ENCODE assay signal across 9 cellular contexts in genomic region chr15:69576035-69576526, GRCh38.
DNase-seq lines count a peak whose midpoint lies in the region; ATAC-seq and TF ChIP-seq lines count a peak whose summit lies in the region.
"Had no signal": no experiment of that assay in that cellular context is flagged by ENCODE, and none has a peak within 500 bp of the region (broad histone marks: within the 10 kb centered on the region; RNA-seq: fewer than 3 reads in every experiment).

No MANE protein-coding gene starts in this region.

- H3K4me2 ChIP-seq in H9 (ENCODE audit: insufficient read depth, insufficient read length, low read length), result no peak overlapping the region
- no peak overlapping the region for H3K4me2 ChIP-seq in parathyroid adenoma (ENCODE audit: low read length)

- H3K23ac ChIP-seq in H9 (ENCODE audit: insufficient read length, low read depth, low read length), result no peak overlapping the region

- peaks cover 29 to 36% of the 10 kb centered on the region in 2 experiments for H3K4me1 Mint-ChIP-seq in H9

- H3K36me3 Mint-ChIP-seq in H9 (ENCODE audit: insufficient read depth in 1 of 3, low read depth in 3 of 3), result no peaks in the 10 kb centered on the region; a peak in 2 of 7 replicates

- H4K91ac ChIP-seq in H9 (ENCODE audit: insufficient read length, low read depth, low read length), result no peak overlapping the region

- H3K79me2 ChIP-seq in H9 (ENCODE audit: insufficient read depth, low read length), result no peaks in the 10 kb centered on the region
- H3K79me2 ChIP-seq in parathyroid adenoma, result no peaks in the 10 kb centered on the region

- ATAC-seq in upper lobe of right lung (peak; percentile 90), HG03432 (IDR thresholded peaks at IDR 0.05; ENCODE audit: unreplicated experiment) (no peak)

- H4K8ac ChIP-seq in H9 (replicated peaks; ENCODE audit: insufficient read length, low read depth, low read length), result no peak overlapping the region

- DNase-seq in BE2C, result peak; percentile 65
- DNase-seq in H9, result peak; percentile 51
- peak; percentile 66 to 82 (median 81) for DNase-seq in Peyer's patch
- DNase-seq in activated T-helper 1 cell treated with Interleukin-2 at 50 U/mL for 16 hours (ENCODE audit: low read depth), result peak; percentile 47
- peak in 1 of 2 donors; percentile 46 for DNase-seq in foreskin fibroblast
- peak; percentile 84 for DNase-seq in upper lobe of right lung

- H3K9ac ChIP-seq in H9 (ENCODE audit: extremely low read depth, insufficient read length, low read length) (no peak overlapping the region), parathyroid adenoma (no peak overlapping the region)

- H3K27me3 Mint-ChIP-seq in H9 (ENCODE audit: low read depth), result peaks cover 3% of the 10 kb centered on the region

- H3K14ac ChIP-seq in H9 (ENCODE audit: insufficient read depth, low read length), result no peak overlapping the region

- no peak overlapping the region for H3K56ac ChIP-seq in H9 (ENCODE audit: insufficient read length, low read depth, low read length)

- H3K4ac ChIP-seq in H9 (ENCODE audit: low read depth, low read length), result no peak overlapping the region

- no peak overlapping the region for H2BK15ac ChIP-seq in H9 (ENCODE audit: low read depth, low read length)

- H3K9me3 Mint-ChIP-seq in H9, result no peaks in the 10 kb centered on the region

- TF ChIP-seq CTCF in BE2C (IDR thresholded peaks at IDR 0.05; ENCODE audit: low read depth, low read length), result peak; percentile 79
- TF ChIP-seq CTCF in H9 (conservative IDR thresholded peaks at IDR 0.05), result peak; percentile 71
- TF ChIP-seq CTCF in Peyer's patch (IDR thresholded peaks at IDR 0.05), result peak; percentile 53 to 89 (median 78)
- TF ChIP-seq CTCF in foreskin fibroblast (IDR thresholded peaks at IDR 0.05; ENCODE audit: low read depth, low read length), result peak; percentile 61
- TF ChIP-seq CTCF in parathyroid adenoma (IDR thresholded peaks at IDR 0.05), result peak; percentile 30
- peak; percentile 74 for TF ChIP-seq CTCF in upper lobe of right lung (IDR thresholded peaks at IDR 0.05)

- no peaks in the 10 kb centered on the region for H3K79me1 ChIP-seq in H9 (ENCODE audit: insufficient read depth, low read depth, low read length, poor library complexity, severe bottlenecking)

- H2BK20ac ChIP-seq in H9 (ENCODE audit: low read depth, low read length, poor library complexity, severe bottlenecking), result no peak overlapping the region

- WGBS in H9 (ENCODE audit: extremely low coverage, insufficient read length, low lambda C conversion rate), result no CpG with 5 or more reads among the region's 3 CpGs

- H3K9me3 ChIP-seq in BE2C (no peaks in the 10 kb centered on the region), H9 (ENCODE audit: control insufficient read depth, low read depth, low read length) (no peaks in the 10 kb centered on the region), Peyer's patch (no peaks in the 10 kb centered on the region), parathyroid adenoma (ENCODE audit: control insufficient read depth, low read length) (no peaks in the 10 kb centered on the region), upper lobe of right lung (no peaks in the 10 kb centered on the region)

- no peaks in the 10 kb centered on the region for H3K4me1 ChIP-seq in BE2C
- H3K4me1 ChIP-seq in H9 (ENCODE audit: insufficient read depth, low read length), result no peaks in the 10 kb centered on the region
- peaks cover 8 to 34% (median 13%) of the 10 kb centered on the region in 4 donors for H3K4me1 ChIP-seq in Peyer's patch
- no peaks in the 10 kb centered on the region for H3K4me1 ChIP-seq in parathyroid adenoma
- H3K4me1 ChIP-seq in upper lobe of right lung, result peaks cover 5% of the 10 kb centered on the region

- H4K5ac ChIP-seq in H9 (ENCODE audit: insufficient read length, low read depth, low read length), result no peak overlapping the region

- no peaks in the 10 kb centered on the region for H3K36me3 ChIP-seq in BE2C
- no peaks in the 10 kb centered on the region for H3K36me3 ChIP-seq in Peyer's patch
- H3K36me3 ChIP-seq in parathyroid adenoma (ENCODE audit: control insufficient read depth, insufficient read depth, low read length), result no peaks in the 10 kb centered on the region
- H3K36me3 ChIP-seq in upper lobe of right lung, result no peaks in the 10 kb centered on the region

- no peaks in the 10 kb centered on the region for H3K23me2 ChIP-seq in H9 (ENCODE audit: insufficient read length, low read depth, low read length, poor library complexity, severe bottlenecking)

- H3K4me3 Mint-ChIP-seq in H9, result no peak overlapping the region; a peak in 1 of 5 replicates

- no peaks in the 10 kb centered on the region for H3K27me3 ChIP-seq in BE2C
- no peaks in the 10 kb centered on the region for H3K27me3 ChIP-seq in H9 (ENCODE audit: insufficient read depth, low read length)
- H3K27me3 ChIP-seq in Peyer's patch, result no peaks in the 10 kb centered on the region
- H3K27me3 ChIP-seq in parathyroid adenoma (ENCODE audit: control insufficient read depth, insufficient read depth, low read length), result no peaks in the 10 kb centered on the region
- no peaks in the 10 kb centered on the region for H3K27me3 ChIP-seq in upper lobe of right lung

- H2BK5ac ChIP-seq in H9 (ENCODE audit: insufficient read length, low read length), result no peak overlapping the region

- TF ChIP-seq POLR2A in Peyer's patch (IDR thresholded peaks at IDR 0.05), result no peak

- no peaks in the 10 kb centered on the region for H4K20me1 ChIP-seq in H9 (ENCODE audit: control insufficient read depth, insufficient read depth, insufficient read length)

- no peak overlapping the region for H2AFZ ChIP-seq in H9 (ENCODE audit: low read length)
- H2AFZ ChIP-seq in parathyroid adenoma, result no peak overlapping the region

- intact Hi-C loops in upper lobe of right lung (cut with DNase I), result no loop called here

- no peak overlapping the region for H2BK120ac ChIP-seq in H9 (ENCODE audit: low read depth, low read length, poor library complexity, severe bottlenecking)

- H3K27ac Mint-ChIP-seq in H9, result no peak overlapping the region

- H3K27ac ChIP-seq in H9 (ENCODE audit: insufficient read length, low read depth, low read length) (no peak overlapping the region), Peyer's patch (no peak overlapping the region), parathyroid adenoma (no peak overlapping the region), upper lobe of right lung (no peak overlapping the region)
- H3K27ac ChIP-seq: skin epidermis had no signal

- H3K4me3 ChIP-seq in BE2C (ENCODE audit: low read depth, low read length), result no peak overlapping the region
- H3K4me3 ChIP-seq in Peyer's patch, result no peak overlapping the region
- H3K4me3 ChIP-seq in foreskin fibroblast (ENCODE audit: low read depth in 1 of 2, low read length in 2 of 2), result no peak overlapping the region
- no peak overlapping the region for H3K4me3 ChIP-seq in parathyroid adenoma (ENCODE audit: low read depth, low read length)
- no peak overlapping the region for H3K4me3 ChIP-seq in upper lobe of right lung
- H3K4me3 ChIP-seq: skin epidermis had no signal

- H3T11ph ChIP-seq in H9 (ENCODE audit: low read length), result no peak overlapping the region

- H2AK5ac ChIP-seq in H9 (ENCODE audit: insufficient read length, low read length), result no peak overlapping the region

- H2BK12ac ChIP-seq in H9 (ENCODE audit: insufficient read length, low read depth, low read length), result no peak overlapping the region

- H3K18ac ChIP-seq in H9 (ENCODE audit: insufficient read length, low read depth, low read length), result no peak overlapping the region
